In the genomic region with DNA sequence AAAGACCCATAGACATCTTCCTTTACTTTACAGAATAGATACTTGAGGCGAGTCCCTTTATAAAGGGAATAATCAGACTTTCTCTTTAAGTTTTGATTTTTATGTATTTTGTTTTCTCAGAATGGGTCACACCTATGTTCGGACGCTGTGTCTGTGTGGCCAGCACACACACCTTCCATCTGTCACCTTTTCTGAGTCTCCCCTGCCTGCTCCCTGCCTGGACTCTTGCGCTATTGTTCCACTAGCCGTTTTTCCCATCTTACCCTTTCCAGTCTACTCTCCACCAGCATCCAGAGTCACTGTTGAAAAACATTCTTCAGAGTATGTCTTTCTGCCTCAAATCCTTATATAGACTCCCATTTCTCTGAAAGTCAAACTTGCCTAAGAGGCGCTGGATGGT, we compare ENCODE assay signal across 25 cellular contexts.
DNase-seq lines count a peak whose midpoint lies in the region; ATAC-seq and TF ChIP-seq lines count a peak whose summit lies in the region.
"Had no signal": no experiment of that assay in that cellular context is flagged by ENCODE, and none has a peak within 500 bp of the region (broad histone marks: within the 10 kb centered on the region; RNA-seq: fewer than 3 reads in every experiment).

No MANE protein-coding gene starts in this region.

- H3K9me3 ChIP-seq in right atrium auricular region (no peaks in the 10 kb centered on the region), right cardiac atrium (ENCODE audit: control insufficient read depth, low read length) (no peaks in the 10 kb centered on the region), uterus (no peaks in the 10 kb centered on the region)
- H3K9me3 ChIP-seq: BLaER1, Caco-2 had no signal

- TF ChIP-seq CTCF in right atrium auricular region (IDR thresholded peaks at IDR 0.05): no peak
- TF ChIP-seq CTCF in uterus (IDR thresholded peaks at IDR 0.05): no peak

- H3K4me3 ChIP-seq in right atrium auricular region (no peak overlapping the region), right cardiac atrium (ENCODE audit: low read length) (no peak overlapping the region), rectal smooth muscle tissue (ENCODE audit: low read length) (no peak overlapping the region), uterus (no peak overlapping the region)
- H3K4me3 ChIP-seq: BLaER1 had no signal

- H3K36me3 ChIP-seq in right atrium auricular region: no peaks in the 10 kb centered on the region
- no peaks in the 10 kb centered on the region for H3K36me3 ChIP-seq in rectal smooth muscle tissue (ENCODE audit: control insufficient read depth, insufficient read depth, low read length)
- no peaks in the 10 kb centered on the region for H3K36me3 ChIP-seq in uterus
- H3K36me3 ChIP-seq: BLaER1, brain microvascular endothelial cell had no signal

- no peak overlapping the region for H3K9ac ChIP-seq in rectal smooth muscle tissue (ENCODE audit: low read length)
- H3K9ac ChIP-seq: BLaER1 had no signal

- DNase-seq in right atrium auricular region (ENCODE audit: low spot score): no peak
- DNase-seq in Right ventricle myocardium superior: no peak
- no peak for DNase-seq in right cardiac atrium
- DNase-seq in uterus: no peak
- DNase-seq in kidney tubule cell (ENCODE audit: low spot score): no peak
- no peak for DNase-seq in NCI-H510A (lab: John Stamatoyannopoulos, UW)
- DNase-seq: activated CD4-positive, alpha-beta T cell treated with anti-CD3 and anti-CD28 coated beads for 4 hours; activated CD8-positive, alpha-beta memory T cell treated with anti-CD3 and anti-CD28 coated beads for 24 hours; activated naive CD4-positive, alpha-beta T cell; activated T-cell treated with anti-CD3 and anti-CD28 coated beads, Interleukin-2, amount 50 U/mL, for 4 hours; brain microvascular endothelial cell; Caco-2; cortex of kidney; DMS79 treated with DMSO at 0.1 percent for 48 hours; islet precursor cell; Karpas-422; NCI-H146; NCI-H2171 treated with DMSO at 0.1 percent for 48 hours; NCI-H526; SIG-M5; stimulated activated CD8-positive, alpha-beta memory T cell treated with anti-CD3 and anti-CD28 coated beads, Interleukin-4, amount 100 ng/mL, for 48 hours had no signal

- intact Hi-C loops in Right ventricle myocardium superior (cut with DNase I): no loop called here
- intact Hi-C loops in right cardiac atrium (cut with DNase I): loop anchor here in 1 of 4 donors (10.0 kb wide), 1 partner anchor 153 kb away; no protein-coding TSS in a partner anchor
- intact Hi-C loops in uterus (cut with DNase I; ENCODE audit: low total_unique reads): no loop called here

- no peaks in the 10 kb centered on the region for H3K27me3 ChIP-seq in right atrium auricular region
- H3K27me3 ChIP-seq in right cardiac atrium (ENCODE audit: control insufficient read depth, insufficient read depth): no peaks in the 10 kb centered on the region
- H3K27me3 ChIP-seq in rectal smooth muscle tissue (ENCODE audit: control insufficient read depth, insufficient read depth, low read length): no peaks in the 10 kb centered on the region
- no peaks in the 10 kb centered on the region for H3K27me3 ChIP-seq in uterus
- H3K27me3 ChIP-seq: BLaER1, brain microvascular endothelial cell had no signal

- H3K27ac ChIP-seq in right atrium auricular region: peak overlapping the region; percentile 56 to 86
- H3K27ac ChIP-seq in right cardiac atrium (ENCODE audit: low read length): peak overlapping the region; percentile 80
- peak overlapping the region; percentile 80 for H3K27ac ChIP-seq in rectal smooth muscle tissue (ENCODE audit: low read depth, low read length)
- peak overlapping the region; percentile 81 to 96 for H3K27ac ChIP-seq in uterus
- H3K27ac ChIP-seq: BLaER1, brain microvascular endothelial cell had no signal

- TF ChIP-seq POLR2A in uterus (IDR thresholded peaks at IDR 0.05): no peak

- ATAC-seq in Right ventricle myocardium superior (ENCODE audit: poor library complexity) (no peak), right cardiac atrium (no peak), GM19324 (IDR thresholded peaks at IDR 0.05; ENCODE audit: low FRiP score, unreplicated experiment) (no peak)
- ATAC-seq: activated T-cell treated with anti-CD3 and anti-CD28 coated beads, Interleukin-2, amount 50 U/mL, for 4 hours; esophagus mucosa had no signal

- peaks cover 0 to 86% of the 10 kb centered on the region in 2 donors for H3K4me1 ChIP-seq in right atrium auricular region
- peaks cover 30% of the 10 kb centered on the region for H3K4me1 ChIP-seq in right cardiac atrium (ENCODE audit: control insufficient read depth, insufficient read depth, low read length)
- peaks cover 70% of the 10 kb centered on the region for H3K4me1 ChIP-seq in rectal smooth muscle tissue (ENCODE audit: control insufficient read depth, insufficient read depth, low read length)
- H3K4me1 ChIP-seq in uterus: peaks cover 42 to 54% of the 10 kb centered on the region in 2 donors

- WGBS in right cardiac atrium: 96% methylated on average over 6 of the region's 6 CpGs
